In the genomic region with DNA sequence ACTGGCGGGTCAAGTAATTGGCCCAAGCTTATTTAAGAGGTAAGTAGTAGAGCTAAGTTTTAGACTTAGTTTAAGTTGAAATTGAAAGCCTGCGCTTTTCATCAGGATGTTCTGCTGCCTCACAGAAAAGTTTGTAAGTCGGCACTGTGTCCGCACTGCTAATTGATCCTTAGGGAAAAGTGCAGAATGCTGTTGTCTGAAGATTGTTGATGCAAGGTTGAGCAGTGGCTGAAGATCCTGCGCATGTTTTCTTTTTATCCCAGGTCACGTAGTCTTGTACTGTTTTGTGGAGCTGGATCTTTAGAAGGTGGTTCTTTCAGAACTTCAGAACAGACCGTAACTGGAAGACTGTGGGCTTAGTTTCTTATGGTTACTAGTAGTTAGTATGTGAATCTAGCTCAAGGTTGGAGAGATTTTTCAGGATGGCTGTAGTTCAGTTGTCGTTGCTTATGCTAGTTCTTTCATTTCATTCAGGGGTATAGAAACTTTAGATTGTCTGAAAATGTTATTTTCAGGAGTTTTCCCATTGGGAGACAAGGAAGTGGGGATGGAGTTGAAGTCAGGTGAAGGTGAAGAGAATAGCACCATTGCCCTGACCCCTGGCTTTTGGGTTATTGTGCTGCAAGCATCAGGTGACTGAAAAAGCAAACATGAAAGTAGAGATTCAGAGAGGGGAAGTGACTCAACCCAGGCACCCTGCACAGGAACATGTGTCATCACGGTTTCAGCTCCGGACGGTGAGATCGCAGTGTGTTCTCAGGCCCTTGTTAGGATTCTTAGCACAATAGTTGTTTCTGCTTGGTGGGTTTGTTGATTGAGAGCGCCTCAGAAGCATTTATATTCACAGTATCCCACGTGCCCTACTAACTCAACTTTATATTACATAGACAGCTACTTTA, we compare ENCODE assay signal across 1 cellular context.
A peak's percentile ranks its signal among the peaks of the same experiment; 100 is the strongest.
TF ChIP-seq lines count a peak whose summit lies in the region.

No MANE protein-coding gene starts in this region.

TF ChIP-seq in HepG2, 621 proteins besides CTCF, POLR2A, EP300 and RAD21 (continued from another document and continues in another):
- peak; percentile 43; the same call in 1 of the 2 replicates for TF ChIP-seq ARID4A (CRISPR knock-in tag; IDR thresholded peaks at IDR 0.05; ENCODE audit: borderline replicate concordance)
- TF ChIP-seq DMAP1 (CRISPR knock-in tag; IDR thresholded peaks at IDR 0.05), result peak; percentile 61; the same call in 1 of the 2 replicates
- TF ChIP-seq TARDBP (CRISPR knock-in tag; IDR thresholded peaks at IDR 0.05), result peak; percentile 52; the same call in 1 of the 2 replicates
- peak; percentile 61; the same call in 1 of the 2 replicates for TF ChIP-seq ZNF3 (CRISPR knock-in tag; IDR thresholded peaks at IDR 0.05)
- TF ChIP-seq ZSCAN25 (CRISPR knock-in tag; IDR thresholded peaks at IDR 0.05), result no peak
- TF ChIP-seq, protein P1, sequence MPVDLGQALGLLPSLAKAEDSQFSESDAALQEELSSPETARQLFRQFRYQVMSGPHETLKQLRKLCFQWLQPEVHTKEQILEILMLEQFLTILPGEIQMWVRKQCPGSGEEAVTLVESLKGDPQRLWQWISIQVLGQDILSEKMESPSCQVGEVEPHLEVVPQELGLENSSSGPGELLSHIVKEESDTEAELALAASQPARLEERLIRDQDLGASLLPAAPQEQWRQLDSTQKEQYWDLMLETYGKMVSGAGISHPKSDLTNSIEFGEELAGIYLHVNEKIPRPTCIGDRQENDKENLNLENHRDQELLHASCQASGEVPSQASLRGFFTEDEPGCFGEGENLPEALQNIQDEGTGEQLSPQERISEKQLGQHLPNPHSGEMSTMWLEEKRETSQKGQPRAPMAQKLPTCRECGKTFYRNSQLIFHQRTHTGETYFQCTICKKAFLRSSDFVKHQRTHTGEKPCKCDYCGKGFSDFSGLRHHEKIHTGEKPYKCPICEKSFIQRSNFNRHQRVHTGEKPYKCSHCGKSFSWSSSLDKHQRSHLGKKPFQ (CRISPR knock-in tag; IDR thresholded peaks at IDR 0.05; ENCODE audit: insufficient replicate concordance), result peak; percentile 63
- TF ChIP-seq KLF6 (CRISPR knock-in tag; IDR thresholded peaks at IDR 0.05), result peak; percentile 46; the same call in 1 of the 2 replicates
- 0 out of 2 replicates have a peak, but pooled peaks have one; percentile 29 for TF ChIP-seq SIN3A (IDR thresholded peaks at IDR 0.05; ENCODE audit: borderline replicate concordance, low read depth, low read length)
- TF ChIP-seq, protein P2, sequence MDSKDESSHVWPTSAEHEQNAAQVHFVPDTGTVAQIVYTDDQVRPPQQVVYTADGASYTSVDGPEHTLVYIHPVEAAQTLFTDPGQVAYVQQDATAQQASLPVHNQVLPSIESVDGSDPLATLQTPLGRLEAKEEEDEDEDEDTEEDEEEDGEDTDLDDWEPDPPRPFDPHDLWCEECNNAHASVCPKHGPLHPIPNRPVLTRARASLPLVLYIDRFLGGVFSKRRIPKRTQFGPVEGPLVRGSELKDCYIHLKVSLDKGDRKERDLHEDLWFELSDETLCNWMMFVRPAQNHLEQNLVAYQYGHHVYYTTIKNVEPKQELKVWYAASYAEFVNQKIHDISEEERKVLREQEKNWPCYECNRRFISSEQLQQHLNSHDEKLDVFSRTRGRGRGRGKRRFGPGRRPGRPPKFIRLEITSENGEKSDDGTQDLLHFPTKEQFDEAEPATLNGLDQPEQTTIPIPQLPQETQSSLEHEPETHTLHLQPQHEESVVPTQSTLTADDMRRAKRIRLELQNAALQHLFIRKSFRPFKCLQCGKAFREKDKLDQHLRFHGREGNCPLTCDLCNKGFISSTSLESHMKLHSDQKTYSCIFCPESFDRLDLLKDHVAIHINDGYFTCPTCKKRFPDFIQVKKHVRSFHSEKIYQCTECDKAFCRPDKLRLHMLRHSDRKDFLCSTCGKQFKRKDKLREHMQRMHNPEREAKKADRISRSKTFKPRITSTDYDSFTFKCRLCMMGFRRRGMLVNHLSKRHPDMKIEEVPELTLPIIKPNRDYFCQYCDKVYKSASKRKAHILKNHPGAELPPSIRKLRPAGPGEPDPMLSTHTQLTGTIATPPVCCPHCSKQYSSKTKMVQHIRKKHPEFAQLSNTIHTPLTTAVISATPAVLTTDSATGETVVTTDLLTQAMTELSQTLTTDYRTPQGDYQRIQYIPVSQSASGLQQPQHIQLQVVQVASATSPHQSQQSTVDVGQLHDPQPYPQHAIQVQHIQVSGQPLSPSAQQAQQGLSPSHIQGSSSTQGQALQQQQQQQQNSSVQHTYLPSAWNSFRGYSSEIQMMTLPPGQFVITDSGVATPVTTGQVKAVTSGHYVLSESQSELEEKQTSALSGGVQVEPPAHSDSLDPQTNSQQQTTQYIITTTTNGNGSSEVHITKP (CRISPR knock-in tag; IDR thresholded peaks at IDR 0.05; ENCODE audit: low read depth), result peak; percentile 39; the same call in 1 of the 2 replicates
- TF ChIP-seq ZSCAN9 (CRISPR knock-in tag; IDR thresholded peaks at IDR 0.05; ENCODE audit: borderline replicate concordance), result 0 out of 2 replicates have a peak, but pooled peaks have one; percentile 27
- peak; percentile 98 for TF ChIP-seq RXRB (CRISPR knock-in tag; IDR thresholded peaks at IDR 0.05; ENCODE audit: borderline replicate concordance)
- TF ChIP-seq ELF1 (CRISPR knock-in tag; IDR thresholded peaks at IDR 0.05), result peak; percentile 48; the same call in 1 of the 2 replicates
- 0 out of 2 replicates have a peak, but pooled peaks have one; percentile 33 for TF ChIP-seq RERE (CRISPR knock-in tag; IDR thresholded peaks at IDR 0.05; ENCODE audit: low read depth)
- TF ChIP-seq ZNF607 (CRISPR knock-in tag; IDR thresholded peaks at IDR 0.05; ENCODE audit: borderline replicate concordance), result peak; percentile 46; the same call in 1 of the 2 replicates
- TF ChIP-seq FOXA3 (CRISPR knock-in tag; IDR thresholded peaks at IDR 0.05), result peak; percentile 88
- no peak for TF ChIP-seq CC2D1A (CRISPR knock-in tag; IDR thresholded peaks at IDR 0.05)
- peak; percentile 85 for TF ChIP-seq TFAP4 (IDR thresholded peaks at IDR 0.05; ENCODE audit: borderline replicate concordance, low read depth)
- TF ChIP-seq, protein P3, sequence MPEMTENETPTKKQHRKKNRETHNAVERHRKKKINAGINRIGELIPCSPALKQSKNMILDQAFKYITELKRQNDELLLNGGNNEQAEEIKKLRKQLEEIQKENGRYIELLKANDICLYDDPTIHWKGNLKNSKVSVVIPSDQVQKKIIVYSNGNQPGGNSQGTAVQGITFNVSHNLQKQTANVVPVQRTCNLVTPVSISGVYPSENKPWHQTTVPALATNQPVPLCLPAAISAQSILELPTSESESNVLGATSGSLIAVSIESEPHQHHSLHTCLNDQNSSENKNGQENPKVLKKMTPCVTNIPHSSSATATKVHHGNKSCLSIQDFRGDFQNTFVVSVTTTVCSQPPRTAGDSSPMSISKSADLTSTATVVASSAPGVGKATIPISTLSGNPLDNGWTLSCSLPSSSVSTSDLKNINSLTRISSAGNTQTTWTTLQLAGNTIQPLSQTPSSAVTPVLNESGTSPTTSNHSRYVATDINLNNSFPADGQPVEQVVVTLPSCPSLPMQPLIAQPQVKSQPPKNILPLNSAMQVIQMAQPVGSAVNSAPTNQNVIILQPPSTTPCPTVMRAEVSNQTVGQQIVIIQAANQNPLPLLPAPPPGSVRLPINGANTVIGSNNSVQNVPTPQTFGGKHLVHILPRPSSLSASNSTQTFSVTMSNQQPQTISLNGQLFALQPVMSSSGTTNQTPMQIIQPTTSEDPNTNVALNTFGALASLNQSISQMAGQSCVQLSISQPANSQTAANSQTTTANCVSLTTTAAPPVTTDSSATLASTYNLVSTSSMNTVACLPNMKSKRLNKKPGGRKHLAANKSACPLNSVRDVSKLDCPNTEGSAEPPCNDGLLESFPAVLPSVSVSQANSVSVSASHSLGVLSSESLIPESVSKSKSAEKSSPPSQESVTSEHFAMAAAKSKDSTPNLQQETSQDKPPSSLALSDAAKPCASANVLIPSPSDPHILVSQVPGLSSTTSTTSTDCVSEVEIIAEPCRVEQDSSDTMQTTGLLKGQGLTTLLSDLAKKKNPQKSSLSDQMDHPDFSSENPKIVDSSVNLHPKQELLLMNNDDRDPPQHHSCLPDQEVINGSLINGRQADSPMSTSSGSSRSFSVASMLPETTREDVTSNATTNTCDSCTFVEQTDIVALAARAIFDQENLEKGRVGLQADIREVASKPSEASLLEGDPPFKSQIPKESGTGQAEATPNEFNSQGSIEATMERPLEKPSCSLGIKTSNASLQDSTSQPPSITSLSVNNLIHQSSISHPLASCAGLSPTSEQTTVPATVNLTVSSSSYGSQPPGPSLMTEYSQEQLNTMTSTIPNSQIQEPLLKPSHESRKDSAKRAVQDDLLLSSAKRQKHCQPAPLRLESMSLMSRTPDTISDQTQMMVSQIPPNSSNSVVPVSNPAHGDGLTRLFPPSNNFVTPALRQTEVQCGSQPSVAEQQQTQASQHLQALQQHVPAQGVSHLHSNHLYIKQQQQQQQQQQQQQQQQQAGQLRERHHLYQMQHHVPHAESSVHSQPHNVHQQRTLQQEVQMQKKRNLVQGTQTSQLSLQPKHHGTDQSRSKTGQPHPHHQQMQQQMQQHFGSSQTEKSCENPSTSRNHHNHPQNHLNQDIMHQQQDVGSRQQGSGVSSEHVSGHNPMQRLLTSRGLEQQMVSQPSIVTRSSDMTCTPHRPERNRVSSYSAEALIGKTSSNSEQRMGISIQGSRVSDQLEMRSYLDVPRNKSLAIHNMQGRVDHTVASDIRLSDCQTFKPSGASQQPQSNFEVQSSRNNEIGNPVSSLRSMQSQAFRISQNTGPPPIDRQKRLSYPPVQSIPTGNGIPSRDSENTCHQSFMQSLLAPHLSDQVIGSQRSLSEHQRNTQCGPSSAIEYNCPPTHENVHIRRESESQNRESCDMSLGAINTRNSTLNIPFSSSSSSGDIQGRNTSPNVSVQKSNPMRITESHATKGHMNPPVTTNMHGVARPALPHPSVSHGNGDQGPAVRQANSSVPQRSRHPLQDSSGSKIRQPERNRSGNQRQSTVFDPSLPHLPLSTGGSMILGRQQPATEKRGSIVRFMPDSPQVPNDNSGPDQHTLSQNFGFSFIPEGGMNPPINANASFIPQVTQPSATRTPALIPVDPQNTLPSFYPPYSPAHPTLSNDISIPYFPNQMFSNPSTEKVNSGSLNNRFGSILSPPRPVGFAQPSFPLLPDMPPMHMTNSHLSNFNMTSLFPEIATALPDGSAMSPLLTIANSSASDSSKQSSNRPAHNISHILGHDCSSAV (CRISPR knock-in tag; IDR thresholded peaks at IDR 0.05; ENCODE audit: borderline replicate concordance), result no peak
- peak; percentile 38; the same call in 1 of the 2 replicates for TF ChIP-seq MXD4 (CRISPR knock-in tag; IDR thresholded peaks at IDR 0.05)
- TF ChIP-seq KDM2A (CRISPR knock-in tag; IDR thresholded peaks at IDR 0.05; ENCODE audit: borderline replicate concordance, low read depth), result peak; percentile 35; the same call in 1 of the 2 replicates
